ENCODE assay signal across 8 cellular contexts in the genomic region with DNA sequence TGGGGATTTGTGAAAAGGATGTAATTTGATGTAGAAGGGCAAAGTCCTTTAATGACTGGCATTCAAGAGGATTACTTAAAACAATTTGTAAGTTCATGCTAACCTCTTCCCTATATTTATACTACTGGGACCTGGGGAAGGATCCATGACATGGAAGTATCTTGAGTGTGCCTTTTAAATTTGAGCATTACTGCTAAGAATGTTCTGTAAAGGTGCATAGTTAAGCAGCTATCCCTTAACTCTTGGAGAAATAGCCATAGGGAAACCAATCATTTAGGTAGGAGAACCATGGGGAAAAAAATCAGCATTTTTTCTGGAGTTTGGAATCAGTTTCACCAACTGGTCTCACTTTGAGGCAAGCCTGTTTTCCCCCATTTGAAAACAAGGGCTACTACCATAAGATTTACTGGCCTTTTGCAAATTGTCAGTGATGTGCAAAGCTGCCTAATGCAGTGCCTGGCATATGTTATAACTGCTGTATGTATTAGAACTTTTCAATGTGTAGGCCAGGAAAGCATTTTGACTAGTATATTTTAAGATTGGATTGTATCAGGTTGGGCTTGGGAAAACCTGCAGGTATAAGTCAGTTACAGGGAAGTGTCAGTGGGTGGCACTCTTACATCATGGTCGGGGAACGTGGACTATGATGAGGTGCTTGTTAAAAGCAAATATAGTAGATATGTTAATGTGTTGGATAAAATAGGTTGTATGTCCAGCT.
DNase-seq lines count a peak whose midpoint lies in the region; ATAC-seq, FAIRE-seq and TF ChIP-seq lines count a peak whose summit lies in the region.

No MANE protein-coding gene starts in this region.

- H4K20me1 ChIP-seq in Karpas-422 (ENCODE audit: insufficient read depth, low read depth, low read length) = peaks cover 13% of the 10 kb centered on the region; the same call in 1 of the 2 replicates

- H3K27me3 ChIP-seq in Karpas-422 (ENCODE audit: low read length) (no peaks in the 10 kb centered on the region), RWPE2 (ENCODE audit: insufficient read depth, poor library complexity, severe bottlenecking) (no peaks in the 10 kb centered on the region)

- H3K4me3 Mint-ChIP-seq in stimulated activated effector memory CD8-positive, alpha-beta T cell treated with anti-CD3 and anti-CD28 coated beads, Interleukin-12 subunit alpha, Interleukin-12 subunit beta, amount 100 ng/mL, for 72 hours = peak overlapping the region; percentile 78

- peak overlapping the region; percentile 80 for H3K4me2 ChIP-seq in Karpas-422 (ENCODE audit: low read depth, low read length, poor library complexity, severe bottlenecking)

- H2AFZ ChIP-seq in Karpas-422 (ENCODE audit: low read length) = no peak overlapping the region

- H3K9me2 ChIP-seq in Karpas-422 (replicated peaks; ENCODE audit: insufficient read depth, low read length) = no peaks in the 10 kb centered on the region

- peak overlapping the region; percentile 95 for H3K4me3 ChIP-seq in Karpas-422 (ENCODE audit: low read length)
- peak overlapping the region; percentile 88 for H3K4me3 ChIP-seq in RWPE2 (ENCODE audit: severe bottlenecking)

- H3K36me3 ChIP-seq in Karpas-422 (ENCODE audit: insufficient read depth, low read length) (peaks cover 30% of the 10 kb centered on the region), RWPE2 (ENCODE audit: low read depth) (peaks cover 39% of the 10 kb centered on the region)

- H3K9me3 Mint-ChIP-seq in stimulated activated effector memory CD8-positive, alpha-beta T cell treated with anti-CD3 and anti-CD28 coated beads, Interleukin-12 subunit alpha, Interleukin-12 subunit beta, amount 100 ng/mL, for 72 hours = no peaks in the 10 kb centered on the region

- TF ChIP-seq CTCF in RWPE2 (IDR thresholded peaks at IDR 0.05; ENCODE audit: poor library complexity, severe bottlenecking) = peak; percentile 74

- H3K36me3 Mint-ChIP-seq in stimulated activated effector memory CD8-positive, alpha-beta T cell treated with anti-CD3 and anti-CD28 coated beads, Interleukin-12 subunit alpha, Interleukin-12 subunit beta, amount 100 ng/mL, for 72 hours = peaks cover 58% of the 10 kb centered on the region

- H3K9me3 ChIP-seq in Karpas-422 (ENCODE audit: low read length) (no peaks in the 10 kb centered on the region), RWPE2 (ENCODE audit: severe bottlenecking) (no peaks in the 10 kb centered on the region)

- peak; percentile 28 for ATAC-seq in GM21529 (IDR thresholded peaks at IDR 0.05; ENCODE audit: unreplicated experiment)
- peak; percentile 60 for ATAC-seq in RWPE2 (ENCODE audit: low read depth)
- no peak for ATAC-seq in stimulated activated effector memory CD8-positive, alpha-beta T cell treated with anti-CD3 and anti-CD28 coated beads, Interleukin-12 subunit alpha, Interleukin-12 subunit beta, amount 100 ng/mL, for 72 hours

- peaks cover 32% of the 10 kb centered on the region for H3K4me1 ChIP-seq in Karpas-422 (ENCODE audit: low read length)
- H3K4me1 ChIP-seq in RWPE2 (ENCODE audit: insufficient read depth, poor library complexity, severe bottlenecking) = peaks cover 21% of the 10 kb centered on the region

- H3K79me2 ChIP-seq in Karpas-422 (ENCODE audit: low read length) = peaks cover 7% of the 10 kb centered on the region

- peak overlapping the region; percentile 94 for H3K27ac Mint-ChIP-seq in stimulated activated effector memory CD8-positive, alpha-beta T cell treated with anti-CD3 and anti-CD28 coated beads, Interleukin-12 subunit alpha, Interleukin-12 subunit beta, amount 100 ng/mL, for 72 hours

- H3K4me1 Mint-ChIP-seq in stimulated activated effector memory CD8-positive, alpha-beta T cell treated with anti-CD3 and anti-CD28 coated beads, Interleukin-12 subunit alpha, Interleukin-12 subunit beta, amount 100 ng/mL, for 72 hours = peaks cover 40% of the 10 kb centered on the region

- peak; percentile 4 for DNase-seq in NK-92 treated with Interleukin-12 subunit alpha and Interleukin-12 subunit beta, amount 100 ng/mL, for 24 hours (lab: John Stamatoyannopoulos, UW)
- DNase-seq in NK-92 (lab: John Stamatoyannopoulos, UW; ENCODE audit: unreplicated experiment) (no peak), Karpas-422 (peak; percentile 69), RWPE2 (ENCODE audit: low spot score) (no peak), brain pericyte (ENCODE audit: low read depth, low spot score) (peak; percentile 42)
- DNase-seq in stimulated activated effector memory CD8-positive, alpha-beta T cell treated with anti-CD3 and anti-CD28 coated beads, Interleukin-12 subunit alpha, Interleukin-12 subunit beta, amount 100 ng/mL, for 72 hours (ENCODE audit: low spot score in 2 of 2) = no peak

- peak; percentile 92 for FAIRE-seq in islet of Langerhans (lab: Jason Lieb, UNC)

- H3K27ac ChIP-seq in Karpas-422 (ENCODE audit: low read length) = peak overlapping the region; percentile 70; the same call in 1 of the 2 replicates
- H3K27ac ChIP-seq in RWPE2 (ENCODE audit: poor library complexity, severe bottlenecking) = peak overlapping the region; percentile 82

- H3K9ac ChIP-seq in Karpas-422 (ENCODE audit: low read length) = peak overlapping the region; percentile 97

Comparison
In these comparisons a context has a peak if more than half of its experiments do, and no peak if none do; other contexts are left out.
1. DNase-seq: peak in NK-92 treated with Interleukin-12 subunit alpha and Interleukin-12 subunit beta, amount 100 ng/mL, for 24 hours (single experiment), Karpas-422 (single experiment) and brain pericyte (single experiment); none in NK-92 (single experiment), RWPE2 (single experiment) and stimulated activated effector memory CD8-positive, alpha-beta T cell treated with anti-CD3 and anti-CD28 coated beads, Interleukin-12 subunit alpha, Interleukin-12 subunit beta, amount 100 ng/mL, for 72 hours (0 of 2).